11 cellular contexts compared by ENCODE assay signal in the genomic region with DNA sequence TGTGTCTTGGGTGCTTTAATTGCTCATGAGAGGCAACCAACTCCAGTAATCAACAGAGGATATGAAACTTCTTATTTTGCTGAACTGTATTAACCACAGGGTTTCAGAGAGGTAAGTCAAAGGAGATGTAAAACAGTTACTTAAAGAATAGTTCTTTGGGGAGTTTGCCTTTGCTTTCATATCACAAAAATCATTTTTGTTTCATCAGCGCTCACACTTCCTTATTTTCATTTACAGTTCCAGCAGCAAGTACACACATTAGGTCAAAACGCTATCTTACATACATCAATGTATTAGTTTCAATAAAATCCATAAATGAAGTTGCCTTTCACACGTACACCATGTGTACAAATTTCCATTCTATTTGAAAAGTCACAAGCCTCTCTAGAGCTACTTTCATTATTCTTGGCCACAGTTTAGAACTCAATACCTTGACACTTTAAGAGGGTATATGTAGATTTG. TPM values are rescaled to one million over a fixed set of nuclear protein-coding genes. Genes with fewer than 3 reads are reported as not detected.
A peak's percentile ranks its signal among the peaks of the same experiment; 100 is the strongest.
DNase-seq lines count a peak whose midpoint lies in the region; ATAC-seq and TF ChIP-seq lines count a peak whose summit lies in the region.
"Had no signal": no experiment of that assay in that cellular context is flagged by ENCODE, and none has a peak within 500 bp of the region (broad histone marks: within the 10 kb centered on the region; RNA-seq: fewer than 3 reads in every experiment).

No MANE protein-coding gene starts in this region.

- dilution Hi-C loops in mammary epithelial cell (cut with HindIII; ENCODE audit: low sequenced_read_pairs) = no loop called here

- no peak for TF ChIP-seq EP300 in transverse colon (IDR thresholded peaks at IDR 0.05; ENCODE audit: low read depth)

- H4K20me1 ChIP-seq in mammary epithelial cell (ENCODE audit: insufficient read depth, low read length) = no peaks in the 10 kb centered on the region

- no peaks in the 10 kb centered on the region for H3K36me3 ChIP-seq in transverse colon
- H3K36me3 ChIP-seq in brain microvascular endothelial cell (replicated peaks) = no peaks in the 10 kb centered on the region
- no peaks in the 10 kb centered on the region for H3K36me3 ChIP-seq in mammary epithelial cell (ENCODE audit: insufficient read depth, low read length)
- H3K36me3 ChIP-seq: cardiac muscle cell had no signal

- H3K9me3 ChIP-seq in transverse colon (no peaks in the 10 kb centered on the region), mammary epithelial cell (replicated peaks; ENCODE audit: insufficient read depth, low read length) (no peaks in the 10 kb centered on the region)

- H3K4me2 ChIP-seq in mammary epithelial cell (ENCODE audit: insufficient read depth, low read depth, low read length) = no peak overlapping the region

- H3K4me3 ChIP-seq in transverse colon (no peak overlapping the region), brain microvascular endothelial cell (ENCODE audit: low read depth, low read length) (no peak overlapping the region), mammary epithelial cell (replicated peaks in 1 of 3; ENCODE audit: insufficient read depth in 1 of 3, low read depth in 2 of 3, low read length in 3 of 3) (no peak overlapping the region)
- H3K4me3 ChIP-seq: cardiac muscle cell had no signal

- H3K27me3 ChIP-seq in transverse colon (no peaks in the 10 kb centered on the region), brain microvascular endothelial cell (replicated peaks) (no peaks in the 10 kb centered on the region), mammary epithelial cell (ENCODE audit: insufficient read depth, low read length) (no peaks in the 10 kb centered on the region)
- H3K27me3 ChIP-seq: cardiac muscle cell had no signal

- CTCF ChIA-PET in activated naive CD4-positive, alpha-beta T cell treated with anti-CD3 and anti-CD28 coated beads for 36 hours (lab: Charles Lee) = no interaction called here
- CTCF ChIA-PET in mammary epithelial cell (lab: Charles Lee; ENCODE audit: low non-redundant PET) = interaction anchor here (0.7 kb wide), 1 partner anchor 537 kb away, joined by 4 read pairs; no protein-coding TSS in a partner anchor

- no peak overlapping the region for H3K9ac ChIP-seq in mammary epithelial cell (ENCODE audit: insufficient read depth, low read length)

- in situ Hi-C loops in transverse colon (cut with MboI; ENCODE audit: low pct_ligation_motif_present in 1 of 4, low pct_unique_long_range_greater_than_20kb in 1 of 4, low sequenced_read_pairs in 3 of 4) (no loop called here), brain microvascular endothelial cell (cut with HindIII; ENCODE audit: low pct_ligation_motif_present, low sequenced_read_pairs) (no loop called here), mammary epithelial cell (cut with MboI; ENCODE audit: low sequenced_read_pairs in 2 of 2) (no loop called here)

- intact Hi-C loops in activated naive CD4-positive, alpha-beta T cell treated with anti-CD3 and anti-CD28 coated beads for 36 hours (cut with micrococcal nuclease) = loop anchor here (1.0 kb wide), 7 partner anchors 8 to 73 kb away; no protein-coding TSS in a partner anchor
- intact Hi-C loops in transverse colon (cut with DNase I; ENCODE audit: low total_unique reads) = no loop called here
- intact Hi-C loops in mammary epithelial cell (cut with micrococcal nuclease) = no loop called here

- no peaks in the 10 kb centered on the region for H3K79me2 ChIP-seq in mammary epithelial cell (ENCODE audit: insufficient read depth, low read length)

- peak overlapping the region; percentile 16 to 41 (median 29) for H3K27ac ChIP-seq in transverse colon
- H3K27ac ChIP-seq in brain microvascular endothelial cell = no peak overlapping the region
- H3K27ac ChIP-seq in mammary epithelial cell (ENCODE audit: insufficient read depth, low read depth, low read length) = no peak overlapping the region
- H3K27ac ChIP-seq: C4-2B, cardiac muscle cell had no signal

- 68 to 71% methylated on average over 3 of the region's 3 CpGs for WGBS in transverse colon (ENCODE audit: low coverage in 1 of 2), 2 donors
- 93% methylated on average over 3 of the region's 3 CpGs for WGBS in mammary epithelial cell (ENCODE audit: low coverage, missing lambda C conversion rate)

- H3K36me3 Mint-ChIP-seq in activated naive CD4-positive, alpha-beta T cell treated with anti-CD3 and anti-CD28 coated beads for 36 hours (ENCODE audit: low read depth) = peaks cover 16% of the 10 kb centered on the region

- peak overlapping the region; percentile 73 for H3K27ac Mint-ChIP-seq in activated naive CD4-positive, alpha-beta T cell treated with anti-CD3 and anti-CD28 coated beads for 36 hours

- TF ChIP-seq CTCF in transverse colon (IDR thresholded peaks at IDR 0.05) (no peak), brain microvascular endothelial cell (IDR thresholded peaks at IDR 0.05; ENCODE audit: low read depth, low read length, missing control alignments) (no peak), mammary epithelial cell (conservative IDR thresholded peaks at IDR 0.05 in 1 of 2, IDR thresholded peaks at IDR 0.05 in 1 of 2; ENCODE audit: extremely low read depth in 1 of 2, insufficient read depth in 1 of 2, low read depth in 1 of 2, low read length in 2 of 2) (no peak)

- ATAC-seq in HG02973 (IDR thresholded peaks at IDR 0.05; ENCODE audit: unreplicated experiment) = peak; percentile 96

- H3K4me1 Mint-ChIP-seq in activated naive CD4-positive, alpha-beta T cell treated with anti-CD3 and anti-CD28 coated beads for 36 hours (ENCODE audit: low read depth) = peaks cover 34% of the 10 kb centered on the region

- BruUV-seq in mammary epithelial cell (replicated peaks; lab: Mats Ljungman, UMichigan) = no TSS peak

- H3K4me1 ChIP-seq in transverse colon = peaks cover 0 to 5% (median 0%) of the 10 kb centered on the region in 4 donors
- H3K4me1 ChIP-seq in mammary epithelial cell (ENCODE audit: insufficient read depth, low read length) = no peaks in the 10 kb centered on the region

- no peaks in the 10 kb centered on the region for H3K27me3 Mint-ChIP-seq in activated naive CD4-positive, alpha-beta T cell treated with anti-CD3 and anti-CD28 coated beads for 36 hours (ENCODE audit: low read depth)

- no peak overlapping the region for H2AFZ ChIP-seq in mammary epithelial cell (ENCODE audit: low read depth, low read length)

- no peak for TF ChIP-seq POLR2A in transverse colon (IDR thresholded peaks at IDR 0.05)

- H3K4me3 Mint-ChIP-seq in activated naive CD4-positive, alpha-beta T cell treated with anti-CD3 and anti-CD28 coated beads for 36 hours = peak overlapping the region; percentile 51

- H3K9me3 Mint-ChIP-seq in activated naive CD4-positive, alpha-beta T cell treated with anti-CD3 and anti-CD28 coated beads for 36 hours = no peaks in the 10 kb centered on the region

- DNase-seq in activated naive CD4-positive, alpha-beta T cell treated with anti-CD3 and anti-CD28 coated beads for 36 hours = no peak
- DNase-seq in activated naive CD4-positive, alpha-beta T cell (lab: John Stamatoyannopoulos, UW) = no peak
- DNase-seq in RPMI8226 (peak; percentile 81), transverse colon (no peak), SK-N-DZ (ENCODE audit: low spot score) (no peak), brain microvascular endothelial cell (no peak), mammary epithelial cell (no peak)
- DNase-seq: NCI-H2081 had no signal

RNA-seq across cellular contexts. Expression of gene ST8SIA4, which starts 50.1 kb away (rescaled TPM):
- total RNA-seq in activated naive CD4-positive, alpha-beta T cell treated with anti-CD3 and anti-CD28 coated beads for 36 hours = 10 to 100 TPM; 11.2 to 16.2 TPM
- total RNA-seq in transverse colon = 1 to 10 TPM in 3 of 4 donors, under 1 TPM in 1; 0.37 to 6.0 (median 2.2) TPM
- 9.1 and 10.3 TPM in 2 replicates for polyA plus RNA-seq in SK-N-DZ (2014; cell fraction: cytosol; rRNA removed)
- 3.7 and 4.0 TPM in 2 replicates for polyA plus RNA-seq in SK-N-DZ (2014; cell fraction: nucleus; rRNA removed)
- total RNA-seq in mammary epithelial cell = under 1 TPM in 1 of 2 donors, not detected in 1; under 0.01 TPM
- polyA plus RNA-seq in mammary epithelial cell = not detected
- polyA minus RNA-seq in mammary epithelial cell = not detected

Comparison
In these comparisons a context has a peak if more than half of its experiments do, and no peak if none do; other contexts are left out.
1. H3K27ac ChIP-seq: peak in transverse colon (4 of 4); none in brain microvascular endothelial cell (single experiment) and mammary epithelial cell (single experiment).